Comparison of ENCODE assay signal across 8 cellular contexts in the genomic region with DNA sequence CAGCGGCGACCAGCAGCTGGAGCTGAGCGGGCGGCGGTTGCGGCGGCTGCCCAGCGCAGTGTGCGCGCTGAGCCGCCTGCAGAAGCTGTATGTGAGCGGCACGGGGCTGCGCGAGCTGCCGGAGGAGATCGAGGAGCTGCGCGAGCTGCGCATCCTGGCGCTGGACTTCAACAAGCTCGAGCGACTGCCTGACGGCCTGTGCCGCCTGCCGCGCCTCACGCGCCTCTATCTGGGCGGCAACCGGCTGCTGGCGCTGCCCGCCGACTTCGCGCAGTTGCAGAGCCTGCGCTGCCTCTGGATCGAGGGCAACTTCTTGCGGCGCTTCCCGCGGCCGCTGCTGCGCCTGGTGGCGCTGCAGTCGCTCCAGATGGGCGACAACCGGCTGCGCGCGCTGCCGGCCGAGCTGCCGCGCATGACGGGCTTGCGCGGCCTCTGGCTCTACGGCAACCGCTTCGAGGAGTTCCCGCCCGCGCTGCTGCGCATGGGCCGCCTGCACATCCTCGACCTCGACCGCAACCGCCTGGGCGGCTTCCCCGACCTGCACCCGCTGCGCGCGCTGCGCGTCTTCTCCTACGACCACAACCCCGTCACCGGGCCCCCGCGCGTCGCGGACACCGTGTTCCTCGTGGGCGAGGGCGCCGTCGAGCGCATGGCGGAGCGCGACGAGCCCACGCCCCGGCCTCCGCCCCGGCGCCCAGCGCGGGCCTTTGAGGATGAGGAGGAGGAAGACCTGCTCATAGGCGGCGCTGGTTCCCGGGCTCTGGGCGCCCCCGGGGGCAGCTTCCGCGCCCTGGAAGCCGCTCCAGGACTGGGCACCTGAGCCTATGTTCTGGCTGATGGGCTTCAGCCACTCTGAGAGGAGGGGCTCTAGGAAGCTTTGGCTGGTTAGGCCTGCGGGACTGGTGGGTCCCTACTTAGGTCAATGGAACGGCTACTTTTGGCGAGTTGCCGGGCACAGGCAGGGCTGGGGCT. TPM values are rescaled to one million over a fixed set of nuclear protein-coding genes. Genes with fewer than 3 reads are reported as not detected.
A peak's percentile ranks its signal among the peaks of the same experiment; 100 is the strongest.
DNase-seq lines count a peak whose midpoint lies in the region; ATAC-seq and TF ChIP-seq lines count a peak whose summit lies in the region.

No MANE protein-coding gene starts in this region.

- H3K27ac Mint-ChIP-seq in MCF 10A (ENCODE audit: low read depth, unreplicated experiment): no peak overlapping the region

- intact Hi-C loops in breast epithelium (cut with DNase I; ENCODE audit: low total_unique reads): no loop called here
- intact Hi-C loops in MCF 10A (cut with micrococcal nuclease): no loop called here

- H3K4me3 ChIP-seq in breast epithelium (peak overlapping the region; percentile 10 to 64 (median 40)), foreskin fibroblast (ENCODE audit: low read depth in 1 of 2, low read length in 2 of 2) (peak overlapping the region in 1 of 2 donors; percentile 18), neuron (ENCODE audit: low read length) (peak overlapping the region; percentile 32), thoracic aorta (peak overlapping the region; percentile 58)

- no peak overlapping the region for H3K4me3 Mint-ChIP-seq in MCF 10A (ENCODE audit: unreplicated experiment)

- TF ChIP-seq POLR2A in breast epithelium (IDR thresholded peaks at IDR 0.05): no peak

- H3K36me3 ChIP-seq in breast epithelium: no peaks in the 10 kb centered on the region
- no peaks in the 10 kb centered on the region for H3K36me3 ChIP-seq in neuron (ENCODE audit: insufficient read depth, low read length)
- no peaks in the 10 kb centered on the region for H3K36me3 ChIP-seq in thoracic aorta

- peak overlapping the region in 1 of 2 donors; percentile 61 for H3K27ac ChIP-seq in breast epithelium
- H3K27ac ChIP-seq in thoracic aorta: no peak overlapping the region

- H3K9me3 Mint-ChIP-seq in MCF 10A (ENCODE audit: unreplicated experiment): no peaks in the 10 kb centered on the region

- H3K27me3 Mint-ChIP-seq in MCF 10A (ENCODE audit: insufficient read depth, unreplicated experiment): peaks cover 8% of the 10 kb centered on the region

- BruUV-seq in MCF 10A (replicated peaks; lab: Mats Ljungman, UMichigan): no TSS peak

- TF ChIP-seq CTCF in breast epithelium (IDR thresholded peaks at IDR 0.05) (peak; percentile 18 to 64 (median 47)), MCF 10A (IDR thresholded peaks at IDR 0.05; ENCODE audit: unreplicated experiment) (no peak), foreskin fibroblast (IDR thresholded peaks at IDR 0.05; ENCODE audit: low read depth, low read length) (peak; percentile 15), thoracic aorta (IDR thresholded peaks at IDR 0.05) (peak; percentile 62)

- H3K36me3 Mint-ChIP-seq in MCF 10A (ENCODE audit: insufficient read depth, unreplicated experiment): no peaks in the 10 kb centered on the region

- DNase-seq in breast epithelium (ENCODE audit: low spot score in 2 of 2): peak; percentile 32 to 68
- no peak for DNase-seq in MCF 10A (ENCODE audit: unreplicated experiment)
- peak; percentile 72 for DNase-seq in HPDE6-E6E7 (ENCODE audit: extremely low spot score)
- DNase-seq in NOMO-1 treated with DMSO at 0.1 percent for 48 hours (lab: John Stamatoyannopoulos, UW; ENCODE audit: unreplicated experiment): peak; percentile 81
- peak; percentile 36 for DNase-seq in activated T-helper 9 cell treated with anti-CD3 and anti-CD28 coated beads, Interleukin-2, amount 50 U/mL, for 16 hours (ENCODE audit: low read depth)
- DNase-seq in foreskin fibroblast: peak; percentile 79 to 92
- DNase-seq in thoracic aorta (ENCODE audit: low spot score): no peak

- no peaks in the 10 kb centered on the region for H3K4me1 Mint-ChIP-seq in MCF 10A (ENCODE audit: insufficient read depth, unreplicated experiment)

- CTCF ChIA-PET in MCF 10A (lab: Yijun Ruan, JAX): interaction anchor here (2.3 kb wide), 1 partner anchor 7 kb away, joined by 20 read pairs; no protein-coding TSS in a partner anchor

- no peaks in the 10 kb centered on the region for H3K9me3 ChIP-seq in breast epithelium
- no peaks in the 10 kb centered on the region for H3K9me3 ChIP-seq in neuron (ENCODE audit: low read length)
- H3K9me3 ChIP-seq in thoracic aorta: no peaks in the 10 kb centered on the region

- H3K27me3 ChIP-seq in breast epithelium: peaks cover 5 to 9% of the 10 kb centered on the region in 2 donors
- H3K27me3 ChIP-seq in neuron (ENCODE audit: insufficient read depth, low read length): peaks cover 12% of the 10 kb centered on the region
- H3K27me3 ChIP-seq in thoracic aorta (replicated peaks; ENCODE audit: insufficient read depth): no peaks in the 10 kb centered on the region

- no peak for ATAC-seq in thoracic aorta (ENCODE audit: insufficient number of reproducible peaks, low FRiP score, low read depth)

- peaks cover 12 to 24% of the 10 kb centered on the region in 2 donors for H3K4me1 ChIP-seq in breast epithelium
- H3K4me1 ChIP-seq in neuron (ENCODE audit: insufficient read depth, low read length): peaks cover 69% of the 10 kb centered on the region
- peaks cover 5 to 24% of the 10 kb centered on the region in 2 donors for H3K4me1 ChIP-seq in thoracic aorta (ENCODE audit: control insufficient read depth in 1 of 2, low read depth in 2 of 2)

- no peak overlapping the region for H2AFZ ChIP-seq in neuron (ENCODE audit: low read depth, low read length)

- POLR2A ChIA-PET in MCF 10A (lab: Yijun Ruan, JAX): no interaction called here

RNA-seq across cellular contexts. Expression of a gene that starts 0.8 kb away (rescaled TPM):
- total RNA-seq in breast epithelium (1 to 10 TPM in 2 of 3 donors, not detected in 1; 1.5 to 3.3 TPM), MCF 10A (2022) (not detected in 2 replicates), thoracic aorta (1 to 10 TPM; 3.0 to 4.2 TPM)

Comparison
In these comparisons a context has a peak if more than half of its experiments do, and no peak if none do; other contexts are left out.
1. DNase-seq: peak in breast epithelium (2 of 2), HPDE6-E6E7 (single experiment), NOMO-1 treated with DMSO at 0.1 percent for 48 hours (single experiment), activated T-helper 9 cell treated with anti-CD3 and anti-CD28 coated beads, Interleukin-2, amount 50 U/mL, for 16 hours (single experiment) and foreskin fibroblast (2 of 2); none in MCF 10A (single experiment) and thoracic aorta (single experiment).